ENCODE assay signal across 9 cellular contexts in genomic region chr20:45918182-45918737, GRCh38. TPM values are rescaled to one million over a fixed set of nuclear protein-coding genes. Genes with fewer than 3 reads are reported as not detected.
DNase-seq lines count a peak whose midpoint lies in the region; ATAC-seq and TF ChIP-seq lines count a peak whose summit lies in the region.
"Had no signal": no experiment of that assay in that cellular context is flagged by ENCODE, and none has a peak within 500 bp of the region (broad histone marks: within the 10 kb centered on the region; RNA-seq: fewer than 3 reads in every experiment).

No MANE protein-coding gene starts in this region.

- POLR2A ChIA-PET in OCI-LY7 (lab: Charles Lee): interaction anchor here (1.0 to 1.4 kb wide), 2 partner anchors 10 to 52 kb away, joined by 3 to 5 read pairs; no protein-coding TSS in a partner anchor

- H3K9me3 ChIP-seq in muscle layer of colon (ENCODE audit: low read length): no peaks in the 10 kb centered on the region
- H3K9me3 ChIP-seq in OCI-LY7 (ENCODE audit: low read length): no peaks in the 10 kb centered on the region
- H3K9me3 ChIP-seq: A549 had no signal

- peak; percentile 57 for ATAC-seq in Right ventricle myocardium inferior
- no peak for ATAC-seq in HG03378 (IDR thresholded peaks at IDR 0.05; ENCODE audit: unreplicated experiment)
- ATAC-seq in GM21381 (IDR thresholded peaks at IDR 0.05; ENCODE audit: unreplicated experiment): no peak
- ATAC-seq: A549 had no signal

- peak overlapping the region; percentile 21 for H3K27ac ChIP-seq in muscle layer of colon (ENCODE audit: low read depth, low read length)
- no peak overlapping the region for H3K27ac ChIP-seq in OCI-LY7 (ENCODE audit: low read depth, low read length, poor library complexity, severe bottlenecking)
- H3K27ac ChIP-seq: A549 had no signal

- H2AFZ ChIP-seq in OCI-LY7 (ENCODE audit: low read length): no peak overlapping the region

- H3K79me2 ChIP-seq in OCI-LY7 (ENCODE audit: insufficient read depth, low read depth, low read length): no peaks in the 10 kb centered on the region

- H4K20me1 ChIP-seq in OCI-LY7 (ENCODE audit: insufficient read depth, low read length): no peaks in the 10 kb centered on the region

- no peak for TF ChIP-seq CTCF in OCI-LY7 (conservative IDR thresholded peaks at IDR 0.05; ENCODE audit: low read length)

- H3K27me3 ChIP-seq in muscle layer of colon (ENCODE audit: control insufficient read depth in 1 of 2, insufficient read depth in 2 of 2, low read length in 2 of 2): no peaks in the 10 kb centered on the region

- CTCF ChIA-PET in OCI-LY7 (lab: Charles Lee; ENCODE audit: unreplicated experiment): no interaction called here

- H3K4me3 ChIP-seq in muscle layer of colon (ENCODE audit: low read depth in 1 of 2, low read length in 2 of 2) (no peak overlapping the region), OCI-LY7 (ENCODE audit: low read depth, low read length, poor library complexity, severe bottlenecking) (no peak overlapping the region)
- H3K4me3 ChIP-seq: A549 had no signal

- H3K9ac ChIP-seq in muscle layer of colon (ENCODE audit: low read length): no peak overlapping the region

- no peaks in the 10 kb centered on the region for H3K36me3 ChIP-seq in muscle layer of colon (ENCODE audit: insufficient read depth, low read length)
- H3K36me3 ChIP-seq in OCI-LY7 (ENCODE audit: insufficient read depth, low read length): no peaks in the 10 kb centered on the region

- intact Hi-C loops in Right ventricle myocardium inferior (cut with DNase I) (no loop called here), cardiac septum (cut with DNase I) (no loop called here), OCI-LY7 (cut with micrococcal nuclease; ENCODE audit: unreplicated experiment) (no loop called here)

- H3K4me2 ChIP-seq in OCI-LY7 (ENCODE audit: low read length): no peak overlapping the region
- H3K4me2 ChIP-seq: A549 had no signal

- no peaks in the 10 kb centered on the region for H3K9me2 ChIP-seq in OCI-LY7 (ENCODE audit: insufficient read depth, low read length)

- H3K4me1 ChIP-seq in muscle layer of colon (ENCODE audit: insufficient read depth, low read length) (no peaks in the 10 kb centered on the region), OCI-LY7 (ENCODE audit: insufficient read depth, low read length, poor library complexity, severe bottlenecking) (no peaks in the 10 kb centered on the region)
- H3K4me1 ChIP-seq: A549 had no signal

- DNase-seq in Right ventricle myocardium inferior (ENCODE audit: missing footprints) (no peak), cardiac septum (ENCODE audit: low spot score) (no peak), OCI-LY7 (ENCODE audit: low spot score) (no peak)
- DNase-seq: activated CD4-positive, alpha-beta memory T cell treated with anti-CD3 and anti-CD28 coated beads for 36 hours; EL had no signal

- BruUV-seq in OCI-LY7 (replicated peaks; lab: Mats Ljungman, UMichigan): no TSS peak

RNA-seq across cellular contexts. Expression of gene PLTP, which starts 6.3 kb away (rescaled TPM):
- total RNA-seq in Right ventricle myocardium inferior: 156 TPM
- 37.1 TPM for total RNA-seq in cardiac septum
- total RNA-seq in OCI-LY7 (2014; rRNA removed; shearing (Covaris generic)): 14.3 and 17.1 TPM in 2 replicates
- 12.7 and 15.8 TPM in 2 replicates for total RNA-seq in OCI-LY7 (2022)

RNA-seq across cellular contexts. Expression of gene PCIF1, which starts 16.2 kb away (rescaled TPM):
- total RNA-seq in Right ventricle myocardium inferior (22.5 TPM), cardiac septum (30.2 TPM), OCI-LY7 (2022) (40.6 and 50.3 TPM in 2 replicates)
- 16.7 and 21.2 TPM in 2 replicates for total RNA-seq in OCI-LY7 (2014; rRNA removed; shearing (Covaris generic))

RNA-seq across cellular contexts. Expression of gene CTSA, which starts 27.1 kb away (rescaled TPM):
- total RNA-seq in Right ventricle myocardium inferior (113 TPM), cardiac septum (111 TPM), OCI-LY7 (2022) (36.4 and 36.7 TPM in 2 replicates)
- 27.1 and 33.1 TPM in 2 replicates for total RNA-seq in OCI-LY7 (2014; rRNA removed; shearing (Covaris generic))

RNA-seq across cellular contexts. Expression of gene NEURL2, which starts 27.3 kb away (rescaled TPM):
- total RNA-seq in Right ventricle myocardium inferior: 5.0 TPM
- total RNA-seq in cardiac septum: 7.6 TPM
- total RNA-seq in OCI-LY7 (2014; rRNA removed; shearing (Covaris generic)): 6.0 and 10.7 TPM in 2 replicates
- total RNA-seq in OCI-LY7 (2022): 6.2 and 9.9 TPM in 2 replicates

RNA-seq across cellular contexts. Expression of gene SPATA25, which starts 30.8 kb away (rescaled TPM):
- total RNA-seq in Right ventricle myocardium inferior (2.0 TPM), cardiac septum (3.3 TPM), OCI-LY7 (2022) (5.8 and 5.9 TPM in 2 replicates)
- 5.8 and 6.1 TPM in 2 replicates for total RNA-seq in OCI-LY7 (2014; rRNA removed; shearing (Covaris generic))
